Comparison of ENCODE assay signal across 25 cellular contexts in genomic region chr15:69314736-69315135, GRCh38. TPM values are rescaled to one million over a fixed set of nuclear protein-coding genes. Genes with fewer than 3 reads are reported as not detected.
DNase-seq lines count a peak whose midpoint lies in the region; ATAC-seq and TF ChIP-seq lines count a peak whose summit lies in the region.
"Had no signal": no experiment of that assay in that cellular context is flagged by ENCODE, and none has a peak within 500 bp of the region (broad histone marks: within the 10 kb centered on the region; RNA-seq: fewer than 3 reads in every experiment).

No MANE protein-coding gene starts in this region.

- H3K36me3 Mint-ChIP-seq in neural crest cell (ENCODE audit: low read depth), result no peaks in the 10 kb centered on the region
- H3K36me3 Mint-ChIP-seq: CD4-positive, alpha-beta memory T cell; IgD-negative memory B cell had no signal

- in situ Hi-C loops in transverse colon (cut with MboI; ENCODE audit: low pct_ligation_motif_present in 1 of 4, low pct_unique_long_range_greater_than_20kb in 1 of 4, low sequenced_read_pairs in 3 of 4), result no loop called here

- H3K9me3 ChIP-seq in colonic mucosa (no peaks in the 10 kb centered on the region), transverse colon (no peaks in the 10 kb centered on the region)
- H3K9me3 ChIP-seq: A549, Caco-2 had no signal

- no peak overlapping the region for H3K4me3 Mint-ChIP-seq in neural crest cell
- H3K4me3 Mint-ChIP-seq: CD4-positive, alpha-beta memory T cell; IgD-negative memory B cell had no signal

- peak overlapping the region; percentile 84 for H3K27ac ChIP-seq in colonic mucosa
- H3K27ac ChIP-seq in transverse colon, result peak overlapping the region; percentile 88 to 92 (median 88)
- H3K27ac ChIP-seq: GM23248, PC-9 had no signal

- peak overlapping the region; percentile 83 for H3K27ac Mint-ChIP-seq in neural crest cell (ENCODE audit: unreplicated experiment)
- H3K27ac Mint-ChIP-seq: CD4-positive, alpha-beta memory T cell had no signal

- 81% methylated on average over 8 of the region's 8 CpGs; no CpG with 5 or more reads in 1 of the 2 donors for WGBS in transverse colon (ENCODE audit: low coverage in 1 of 2), 2 donors

- H3K27me3 Mint-ChIP-seq in neural crest cell (ENCODE audit: low read depth), result no peaks in the 10 kb centered on the region

- TF ChIP-seq EP300 in transverse colon (IDR thresholded peaks at IDR 0.05; ENCODE audit: low read depth), result no peak

- intact Hi-C loops in colonic mucosa (cut with DNase I) (no loop called here), transverse colon (cut with DNase I; ENCODE audit: low total_unique reads) (no loop called here)

- no peaks in the 10 kb centered on the region for H3K36me3 ChIP-seq in H7 (replicated peaks; ENCODE audit: control insufficient read depth, insufficient read depth, low read length)
- H3K36me3 ChIP-seq in colonic mucosa, result no peaks in the 10 kb centered on the region
- no peaks in the 10 kb centered on the region for H3K36me3 ChIP-seq in transverse colon

- DNase-seq in H7, result peak; percentile 35
- no peak for DNase-seq in colonic mucosa
- DNase-seq in neural crest cell (ENCODE audit: low read depth, low spot score), result no peak
- DNase-seq in transverse colon, result no peak
- no peak for DNase-seq in AG08395 (ENCODE audit: low spot score)
- no peak for DNase-seq in COLO829 (ENCODE audit: low spot score)
- DNase-seq: C1 segment of cervical spinal cord; CD4-positive, alpha-beta memory T cell; DMS 273 treated with DMSO at 0.1 percent for 48 hours; DMS79; EL; GM23248; HCEC 1CT; NCI-H1048; NCI-H1417 treated with DMSO at 0.1 percent for 48 hours; NCI-H1694 treated with DMSO at 0.1 percent for 48 hours; NCI-H2081; NCI-H2227 treated with DMSO at 0.1 percent for 48 hours; NCI-H526 treated with DMSO at 0.1 percent for 48 hours; PC-9; SHP77 had no signal

- no peaks in the 10 kb centered on the region for H3K4me1 ChIP-seq in colonic mucosa
- peaks cover 12 to 76% (median 51%) of the 10 kb centered on the region in 4 donors for H3K4me1 ChIP-seq in transverse colon

- no peak for TF ChIP-seq POLR2A in transverse colon (IDR thresholded peaks at IDR 0.05)

- peak overlapping the region in 1 of 2 donors; percentile 81 for H3K9ac ChIP-seq in colonic mucosa (ENCODE audit: low read depth in 2 of 2, low read length in 2 of 2)
- H3K9ac ChIP-seq: GM23248 had no signal

- H3K9me3 Mint-ChIP-seq in neural crest cell, result no peaks in the 10 kb centered on the region
- H3K9me3 Mint-ChIP-seq: IgD-negative memory B cell had no signal

- no peaks in the 10 kb centered on the region for H3K4me1 Mint-ChIP-seq in neural crest cell
- H3K4me1 Mint-ChIP-seq: CD4-positive, alpha-beta memory T cell had no signal

- no peak overlapping the region for H3K4me3 ChIP-seq in H7 (ENCODE audit: insufficient read depth, low read depth, low read length)
- H3K4me3 ChIP-seq in colonic mucosa, result no peak overlapping the region
- H3K4me3 ChIP-seq in transverse colon, result peak overlapping the region in 2 of 4 donors; percentile 16 to 37
- H3K4me3 ChIP-seq: A549, GM23248, PC-9 had no signal

- ATAC-seq in HG02870 (IDR thresholded peaks at IDR 0.05; ENCODE audit: unreplicated experiment), result no peak
- ATAC-seq: A549 had no signal

- no peaks in the 10 kb centered on the region for H3K27me3 ChIP-seq in H7 (ENCODE audit: control insufficient read depth, insufficient read depth, low read length)
- no peaks in the 10 kb centered on the region for H3K27me3 ChIP-seq in colonic mucosa
- H3K27me3 ChIP-seq in transverse colon, result no peaks in the 10 kb centered on the region

- TF ChIP-seq CTCF in colonic mucosa (IDR thresholded peaks at IDR 0.05) (no peak), neural crest cell (conservative IDR thresholded peaks at IDR 0.05) (no peak), transverse colon (IDR thresholded peaks at IDR 0.05) (no peak)

RNA-seq across cellular contexts. Expression of gene PAQR5, which starts 16.0 kb away (rescaled TPM):
- 3.8 and 3.9 TPM in 2 replicates for total RNA-seq in H7 (2014; rRNA removed; shearing (Covaris generic))
- total RNA-seq in colonic mucosa (10 to 100 TPM; 36.3 to 71.1 TPM), neural crest cell (0.16 and 0.21 TPM in 2 replicates), transverse colon (10 to 100 TPM; 21.1 to 80.0 (median 48.9) TPM)
